Comparison of ENCODE assay signal across 2 cellular contexts in genomic region chr17:49036270-49036626, GRCh38.
A peak's percentile ranks its signal among the peaks of the same experiment; 100 is the strongest.
TF ChIP-seq lines count a peak whose summit lies in the region.

No MANE protein-coding gene starts in this region.

TF ChIP-seq in HCT116, 20 proteins besides CTCF, POLR2A, EP300 and RAD21:
- TF ChIP-seq MAX (IDR thresholded peaks at IDR 0.05) (no peak), ZNF274 (IDR thresholded peaks at IDR 0.05; ENCODE audit: low read depth, low read length) (no peak), REST (IDR thresholded peaks at IDR 0.05; ENCODE audit: low read depth) (no peak), EGR1 (IDR thresholded peaks at IDR 0.05; ENCODE audit: low read depth) (no peak), ZFX (IDR thresholded peaks at IDR 0.05) (no peak), ELF1 (IDR thresholded peaks at IDR 0.05; ENCODE audit: borderline replicate concordance, low read depth) (no peak), CEBPB (IDR thresholded peaks at IDR 0.05; ENCODE audit: low read depth) (no peak)

TF ChIP-seq in K562, 482 proteins besides CTCF, POLR2A, EP300 and RAD21:
- 0 out of 2 replicates have a peak, but pooled peaks have one; percentile 45 for TF ChIP-seq CHAMP1 (IDR thresholded peaks at IDR 0.05)
- no peak for TF ChIP-seq ZNF699 (CRISPR knock-in tag; IDR thresholded peaks at IDR 0.05; ENCODE audit: insufficient replicate concordance)
- no peak for TF ChIP-seq MED1 (CRISPR knock-in tag; IDR thresholded peaks at IDR 0.05; ENCODE audit: borderline replicate concordance)
TF ChIP-seq in K562: peak in this region for 1.
